ENCODE assay signal across 19 cellular contexts in the genomic region with DNA sequence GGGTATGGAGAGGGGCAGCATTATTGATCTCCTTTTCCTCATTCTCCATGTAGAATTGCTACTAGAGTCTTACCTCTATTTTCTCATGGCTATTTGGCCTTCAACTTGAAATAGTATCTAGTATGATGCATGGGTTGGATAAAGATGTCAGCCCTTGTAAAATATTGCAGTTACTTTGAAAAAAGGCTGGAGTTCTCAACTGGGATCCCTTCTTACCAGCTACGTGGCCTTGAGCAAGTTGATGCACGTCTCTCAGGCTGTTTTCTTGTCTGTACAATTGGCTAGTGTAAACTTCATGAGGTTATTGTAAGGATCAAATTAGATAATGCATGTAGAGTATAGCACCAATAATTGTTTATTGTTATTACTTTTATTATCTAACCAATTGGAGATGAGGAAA. TPM values are rescaled to one million over a fixed set of nuclear protein-coding genes. Genes with fewer than 3 reads are reported as not detected.
DNase-seq lines count a peak whose midpoint lies in the region; ATAC-seq and TF ChIP-seq lines count a peak whose summit lies in the region.
"Had no signal": no experiment of that assay in that cellular context is flagged by ENCODE, and none has a peak within 500 bp of the region (broad histone marks: within the 10 kb centered on the region; RNA-seq: fewer than 3 reads in every experiment).

No MANE protein-coding gene starts in this region.

- peak; percentile 53 for DNase-seq in mammary epithelial cell
- no peak for DNase-seq in breast epithelium (ENCODE audit: low spot score in 2 of 2)
- DNase-seq in epithelial cell of esophagus (ENCODE audit: low read depth) = peak; percentile 67
- no peak for DNase-seq in gastrocnemius medialis
- DNase-seq in NCI-H69 (lab: John Stamatoyannopoulos, UW) = no peak
- DNase-seq in NCI-H2196 (lab: John Stamatoyannopoulos, UW; ENCODE audit: unreplicated experiment) = no peak
- DNase-seq: CD4-positive, alpha-beta T cell; CD8-positive, alpha-beta memory T cell; DMS 273 treated with DMSO at 0.1 percent for 48 hours; DMS79; EL; GDM1; GM23248; H7; HCEC 1CT had no signal

- H3K4me2 ChIP-seq in mammary epithelial cell (ENCODE audit: insufficient read depth, low read depth, low read length) = no peak overlapping the region
- H3K4me2 ChIP-seq: BLaER1 had no signal

- dilution Hi-C loops in mammary epithelial cell (cut with HindIII; ENCODE audit: low sequenced_read_pairs) = no loop called here

- H3K27ac ChIP-seq in mammary epithelial cell (ENCODE audit: insufficient read depth, low read depth, low read length) = no peak overlapping the region
- H3K27ac ChIP-seq in breast epithelium = no peak overlapping the region
- peak overlapping the region in 3 of 4 donors; percentile 64 to 80 (median 79) for H3K27ac ChIP-seq in gastrocnemius medialis
- H3K27ac ChIP-seq: 22Rv1, BLaER1, GM23248 had no signal

- ATAC-seq in gastrocnemius medialis = no peak
- ATAC-seq: GM12878 had no signal

- H3K79me2 ChIP-seq in mammary epithelial cell (ENCODE audit: insufficient read depth, low read length) = no peaks in the 10 kb centered on the region

- H2AFZ ChIP-seq in mammary epithelial cell (ENCODE audit: low read depth, low read length) = no peak overlapping the region
- H2AFZ ChIP-seq: GM23248 had no signal

- H3K9me3 ChIP-seq in mammary epithelial cell (replicated peaks; ENCODE audit: insufficient read depth, low read length) (no peaks in the 10 kb centered on the region), breast epithelium (no peaks in the 10 kb centered on the region), gastrocnemius medialis (no peaks in the 10 kb centered on the region)
- H3K9me3 ChIP-seq: BLaER1 had no signal

- WGBS in mammary epithelial cell (ENCODE audit: low coverage, missing lambda C conversion rate) = 59% methylated on average over 2 of the region's 2 CpGs

- H3K4me1 ChIP-seq in mammary epithelial cell (ENCODE audit: insufficient read depth, low read length) = peaks cover 16% of the 10 kb centered on the region
- no peaks in the 10 kb centered on the region for H3K4me1 ChIP-seq in breast epithelium
- peaks cover 58 to 67% of the 10 kb centered on the region in 2 donors for H3K4me1 ChIP-seq in gastrocnemius medialis

- intact Hi-C loops in mammary epithelial cell (cut with micrococcal nuclease) (no loop called here), breast epithelium (cut with DNase I; ENCODE audit: low total_unique reads) (no loop called here), gastrocnemius medialis (cut with DNase I; ENCODE audit: low total_unique reads) (no loop called here)

- TF ChIP-seq CTCF in mammary epithelial cell (conservative IDR thresholded peaks at IDR 0.05 in 1 of 2, IDR thresholded peaks at IDR 0.05 in 1 of 2; ENCODE audit: extremely low read depth in 1 of 2, insufficient read depth in 1 of 2, low read depth in 1 of 2, low read length in 2 of 2) (no peak), breast epithelium (IDR thresholded peaks at IDR 0.05) (no peak), epithelial cell of esophagus (IDR thresholded peaks at IDR 0.05; ENCODE audit: insufficient read depth, low read depth, low read length, missing control alignments) (no peak), gastrocnemius medialis (IDR thresholded peaks at IDR 0.05 in 4 of 5, conservative IDR thresholded peaks at IDR 0.05 in 1 of 5) (no peak)

- H3K27me3 ChIP-seq in mammary epithelial cell (ENCODE audit: insufficient read depth, low read length) (no peaks in the 10 kb centered on the region), breast epithelium (no peaks in the 10 kb centered on the region), gastrocnemius medialis (no peaks in the 10 kb centered on the region)
- H3K27me3 ChIP-seq: BLaER1 had no signal

- H3K36me3 ChIP-seq in mammary epithelial cell (ENCODE audit: insufficient read depth, low read length) (no peaks in the 10 kb centered on the region), breast epithelium (no peaks in the 10 kb centered on the region), gastrocnemius medialis (no peaks in the 10 kb centered on the region)
- H3K36me3 ChIP-seq: BLaER1 had no signal

- H3K4me3 ChIP-seq in mammary epithelial cell (replicated peaks in 1 of 3; ENCODE audit: insufficient read depth in 1 of 3, low read depth in 2 of 3, low read length in 3 of 3) (no peak overlapping the region), breast epithelium (no peak overlapping the region), epithelial cell of esophagus (ENCODE audit: low read length) (no peak overlapping the region), gastrocnemius medialis (no peak overlapping the region)
- H3K4me3 ChIP-seq: BLaER1, GM12878, GM23248 had no signal

- CTCF ChIA-PET in mammary epithelial cell (lab: Charles Lee; ENCODE audit: low non-redundant PET) = no interaction called here

- H4K20me1 ChIP-seq in mammary epithelial cell (ENCODE audit: insufficient read depth, low read length) = no peaks in the 10 kb centered on the region
- H4K20me1 ChIP-seq: BLaER1 had no signal

- TF ChIP-seq POLR2A in breast epithelium (IDR thresholded peaks at IDR 0.05) (no peak), gastrocnemius medialis (IDR thresholded peaks at IDR 0.05) (no peak)

- no peak overlapping the region for H3K9ac ChIP-seq in mammary epithelial cell (ENCODE audit: insufficient read depth, low read length)
- H3K9ac ChIP-seq: BLaER1, GM23248 had no signal

- in situ Hi-C loops in mammary epithelial cell (cut with MboI; ENCODE audit: low sequenced_read_pairs in 2 of 2) = loop anchor here in 1 of 2 donors (10.0 kb wide), 1 partner anchor 171 kb away; no protein-coding TSS in a partner anchor
- in situ Hi-C loops in gastrocnemius medialis (cut with MboI; ENCODE audit: low sequenced_read_pairs in 4 of 4) = no loop called here

- no TSS peak for BruUV-seq in mammary epithelial cell (replicated peaks; lab: Mats Ljungman, UMichigan)

RNA-seq across cellular contexts. Expression of a gene that starts 50.2 kb away (rescaled TPM):
- total RNA-seq in mammary epithelial cell (10 to 100 TPM; 15.3 to 17.6 TPM), breast epithelium (1 to 10 TPM; 4.6 to 8.8 (median 8.5) TPM), gastrocnemius medialis (1 to 10 TPM in 3 of 4 donors, under 1 TPM in 1; 0.97 to 1.6 (median 1.4) TPM)
- 11.6 TPM for polyA plus RNA-seq in mammary epithelial cell
- polyA minus RNA-seq in mammary epithelial cell = 36.8 TPM

RNA-seq across cellular contexts. Expression of a gene that starts 56.1 kb away (rescaled TPM):
- total RNA-seq in mammary epithelial cell (under 1 TPM; 0.67 to 0.94 TPM), breast epithelium (1 to 10 TPM in 1 of 3 donors, under 1 TPM in 2; 0.29 to 3.4 (median 0.66) TPM), gastrocnemius medialis (under 1 TPM in 1 of 4 donors, not detected in 3; 0.20 TPM)
- 0.58 TPM for polyA plus RNA-seq in mammary epithelial cell
- polyA minus RNA-seq in mammary epithelial cell = not detected
- total RNA-seq: B cell; CD4-positive, alpha-beta T cell; CD8-positive, alpha-beta memory T cell had no signal

Comparison
In these comparisons a context has a peak if more than half of its experiments do, and no peak if none do; other contexts are left out.
1. DNase-seq: peak in mammary epithelial cell (single experiment) and epithelial cell of esophagus (single experiment); none in breast epithelium (0 of 2), gastrocnemius medialis (0 of 2), NCI-H69 (single experiment) and NCI-H2196 (single experiment).
2. H3K27ac ChIP-seq: peak in gastrocnemius medialis (3 of 4); none in mammary epithelial cell (single experiment) and breast epithelium (0 of 2).